Comparison of ENCODE assay signal across 9 cellular contexts in genomic region chr19:43620061-43621001, GRCh38. TPM values are rescaled to one million over a fixed set of nuclear protein-coding genes. Genes with fewer than 3 reads are reported as not detected.
A peak's percentile ranks its signal among the peaks of the same experiment; 100 is the strongest.
DNase-seq lines count a peak whose midpoint lies in the region; ATAC-seq, FAIRE-seq and TF ChIP-seq lines count a peak whose summit lies in the region.
"Had no signal": no experiment of that assay in that cellular context is flagged by ENCODE, and none has a peak within 500 bp of the region (broad histone marks: within the 10 kb centered on the region; RNA-seq: fewer than 3 reads in every experiment).

No MANE protein-coding gene starts in this region.

- no peaks in the 10 kb centered on the region for H3K27me3 Mint-ChIP-seq in H9 (ENCODE audit: low read depth)

- no peak overlapping the region for H2AK5ac ChIP-seq in H9 (ENCODE audit: insufficient read length, low read length)

- H3K18ac ChIP-seq in H9 (ENCODE audit: insufficient read length, low read depth, low read length): peak overlapping the region; percentile 33

- H3K4me1 ChIP-seq in H9 (ENCODE audit: insufficient read depth, low read length): no peaks in the 10 kb centered on the region; the same call in none of the 2 replicates
- H3K4me1 ChIP-seq in endothelial cell of umbilical vein (ENCODE audit: control insufficient read depth, extremely low read depth, insufficient read depth, low read length): peaks cover 12% of the 10 kb centered on the region
- peaks cover 3% of the 10 kb centered on the region for H3K4me1 ChIP-seq in parathyroid adenoma

- H3K23ac ChIP-seq in H9 (ENCODE audit: insufficient read length, low read depth, low read length): no peak overlapping the region

- H2BK12ac ChIP-seq in H9 (ENCODE audit: insufficient read length, low read depth, low read length): no peak overlapping the region

- H3K4me3 ChIP-seq in endothelial cell of umbilical vein (replicated peaks in 1 of 3; ENCODE audit: insufficient read depth in 1 of 3, low read depth in 1 of 3, low read length in 3 of 3): peak overlapping the region in 2 of 3 experiments; percentile 47 to 75
- H3K4me3 ChIP-seq in parathyroid adenoma (ENCODE audit: low read depth, low read length): peak overlapping the region; percentile 80

- no peak for FAIRE-seq in endothelial cell of umbilical vein (lab: Jason Lieb, UNC)
- FAIRE-seq in GM12891 (lab: Jason Lieb, UNC): no peak

- no peak overlapping the region for H2BK120ac ChIP-seq in H9 (ENCODE audit: low read depth, low read length, poor library complexity, severe bottlenecking)

- no peak for ATAC-seq in HG02798 (IDR thresholded peaks at IDR 0.05; ENCODE audit: poor library complexity, unreplicated experiment)

- H3K9me3 ChIP-seq in H9 (ENCODE audit: control insufficient read depth, low read depth, low read length) (no peaks in the 10 kb centered on the region), endothelial cell of umbilical vein (replicated peaks; ENCODE audit: control insufficient read depth, insufficient read depth, low read length) (no peaks in the 10 kb centered on the region), parathyroid adenoma (ENCODE audit: control insufficient read depth, low read length) (no peaks in the 10 kb centered on the region)

- H2BK5ac ChIP-seq in H9 (ENCODE audit: insufficient read length, low read length): no peak overlapping the region

- no peak overlapping the region for H4K8ac ChIP-seq in H9 (replicated peaks; ENCODE audit: insufficient read length, low read depth, low read length)

- H3K79me2 ChIP-seq in H9 (ENCODE audit: insufficient read depth, low read length) (no peaks in the 10 kb centered on the region), endothelial cell of umbilical vein (ENCODE audit: control insufficient read depth, insufficient read depth, low read length) (peaks cover 21% of the 10 kb centered on the region), parathyroid adenoma (peaks cover 8% of the 10 kb centered on the region)

- dilution Hi-C loops in endothelial cell of umbilical vein (cut with MboI; ENCODE audit: extremely low pct_ligation_motif_present, low sequenced_read_pairs): no loop called here

- no peak overlapping the region for H4K5ac ChIP-seq in H9 (ENCODE audit: insufficient read length, low read depth, low read length)

- POLR2A ChIA-PET in endothelial cell of umbilical vein (lab: Charles Lee): no interaction called here

- H3K9ac ChIP-seq in H9 (ENCODE audit: extremely low read depth, insufficient read length, low read length) (peak overlapping the region; percentile 12), endothelial cell of umbilical vein (replicated peaks; ENCODE audit: extremely low read depth, insufficient read depth, low read length) (peak overlapping the region; percentile 95), parathyroid adenoma (no peak overlapping the region)

- peaks cover 9 to 17% (median 9%) of the 10 kb centered on the region in 3 experiments; a peak in 5 of 7 replicates for H3K36me3 Mint-ChIP-seq in H9 (ENCODE audit: insufficient read depth in 1 of 3, low read depth in 3 of 3)

- peaks cover 25 to 37% of the 10 kb centered on the region in 2 experiments for H3K4me1 Mint-ChIP-seq in H9

- H3K56ac ChIP-seq in H9 (ENCODE audit: insufficient read length, low read depth, low read length): peak overlapping the region; percentile 11

- no CpG with 5 or more reads among the region's 23 CpGs for WGBS in H9 (ENCODE audit: extremely low coverage, insufficient read length, low lambda C conversion rate)

- H4K20me1 ChIP-seq in H9 (ENCODE audit: control insufficient read depth, insufficient read depth, insufficient read length): no peaks in the 10 kb centered on the region
- H4K20me1 ChIP-seq in endothelial cell of umbilical vein (replicated peaks; ENCODE audit: control insufficient read depth, extremely low read depth, insufficient read depth, low read length): no peaks in the 10 kb centered on the region

- TF ChIP-seq CTCF in H9 (conservative IDR thresholded peaks at IDR 0.05) (no peak), endothelial cell of umbilical vein (IDR thresholded peaks at IDR 0.05; ENCODE audit: extremely low read depth in 1 of 2, insufficient read depth in 1 of 2, low read depth in 1 of 2, low read length in 2 of 2) (no peak), parathyroid adenoma (IDR thresholded peaks at IDR 0.05) (no peak)

- H3K4me2 ChIP-seq in H9 (ENCODE audit: insufficient read depth, insufficient read length, low read length) (peak overlapping the region; percentile 75), endothelial cell of umbilical vein (ENCODE audit: insufficient read depth, low read length) (peak overlapping the region; percentile 87), parathyroid adenoma (ENCODE audit: low read length) (peak overlapping the region; percentile 98)

- H4K91ac ChIP-seq in H9 (ENCODE audit: insufficient read length, low read depth, low read length): no peak overlapping the region

- peaks cover 14% of the 10 kb centered on the region for H3K23me2 ChIP-seq in H9 (ENCODE audit: insufficient read length, low read depth, low read length, poor library complexity, severe bottlenecking)

- CTCF ChIA-PET in endothelial cell of umbilical vein (lab: Charles Lee): no interaction called here

- H3K27ac ChIP-seq in H9 (ENCODE audit: insufficient read length, low read depth, low read length) (peak overlapping the region; percentile 24), endothelial cell of umbilical vein (ENCODE audit: insufficient read depth, low read depth, low read length) (peak overlapping the region; percentile 88), parathyroid adenoma (peak overlapping the region; percentile 89)

- DNase-seq in H9 (no peak), endothelial cell of umbilical vein (ENCODE audit: low read depth, low spot score) (no peak), retina (no peak), GM12891 (ENCODE audit: insufficient read length, low spot score) (no peak), DMS 273 treated with DMSO at 0.1 percent for 48 hours (lab: John Stamatoyannopoulos, UW) (no peak)
- DNase-seq in activated CD4-positive, alpha-beta T cell treated with anti-CD3 and anti-CD28 coated beads for 24 hours (ENCODE audit: low read depth in 2 of 2): peak; percentile 75 to 83

- no peak overlapping the region for H3K4ac ChIP-seq in H9 (ENCODE audit: low read depth, low read length)

- H3K27ac Mint-ChIP-seq in H9: peak overlapping the region; percentile 99 to 100 (median 100); a peak in 6 of 7 replicates

- H3K9me1 ChIP-seq in endothelial cell of umbilical vein (replicated peaks; ENCODE audit: control insufficient read depth, extremely low read depth, insufficient read depth, low read length): no peaks in the 10 kb centered on the region

- H3T11ph ChIP-seq in H9 (ENCODE audit: low read length): no peak overlapping the region

- H3K79me1 ChIP-seq in H9 (ENCODE audit: insufficient read depth, low read depth, low read length, poor library complexity, severe bottlenecking): no peaks in the 10 kb centered on the region

- no peak overlapping the region for H2BK15ac ChIP-seq in H9 (ENCODE audit: low read depth, low read length)

- no peak overlapping the region for H2AFZ ChIP-seq in H9 (ENCODE audit: low read length)
- H2AFZ ChIP-seq in endothelial cell of umbilical vein (ENCODE audit: low read depth, low read length): peak overlapping the region; percentile 89
- peak overlapping the region; percentile 92 for H2AFZ ChIP-seq in parathyroid adenoma

- H3K36me3 ChIP-seq in endothelial cell of umbilical vein (ENCODE audit: control insufficient read depth in 2 of 2, extremely low read depth in 1 of 2, insufficient read depth in 2 of 2, low read length in 2 of 2) (no peaks in the 10 kb centered on the region), parathyroid adenoma (ENCODE audit: control insufficient read depth, insufficient read depth, low read length) (no peaks in the 10 kb centered on the region)

- no peaks in the 10 kb centered on the region for H3K27me3 ChIP-seq in H9 (ENCODE audit: insufficient read depth, low read length)
- no peaks in the 10 kb centered on the region for H3K27me3 ChIP-seq in endothelial cell of umbilical vein (ENCODE audit: control insufficient read depth in 2 of 2, insufficient read depth in 2 of 2, low read length in 2 of 2)
- no peaks in the 10 kb centered on the region for H3K27me3 ChIP-seq in parathyroid adenoma (ENCODE audit: control insufficient read depth, insufficient read depth, low read length)

- intact Hi-C loops in endothelial cell of umbilical vein (cut with micrococcal nuclease): no loop called here

- H3K9me3 Mint-ChIP-seq in H9: no peaks in the 10 kb centered on the region; a peak in 1 of 5 replicates

- peak overlapping the region; percentile 83 to 87 for H3K4me3 Mint-ChIP-seq in H9

- H2BK20ac ChIP-seq in H9 (ENCODE audit: low read depth, low read length, poor library complexity, severe bottlenecking): no peak overlapping the region

- 0 out of 2 replicates have a peak overlapping the region, but pooled peaks have one; percentile 67 for H3K14ac ChIP-seq in H9 (ENCODE audit: insufficient read depth, low read length)

- TF ChIP-seq POLR2A in endothelial cell of umbilical vein (IDR thresholded peaks at IDR 0.05; ENCODE audit: low read depth, low read length) (no peak), GM12891 (IDR thresholded peaks at IDR 0.05; ENCODE audit: low read depth, low read length) (no peak)

- TSS peak; percentile 57 for BruUV-seq in endothelial cell of umbilical vein (replicated peaks; lab: Mats Ljungman, UMichigan)

RNA-seq across cellular contexts. Expression of gene ZNF428, which starts 0.9 kb away (rescaled TPM):
- total RNA-seq in H9 (2021) (30.3 and 31.3 TPM in 2 replicates), endothelial cell of umbilical vein (51.8 and 56.2 TPM in 2 replicates)
- polyA plus RNA-seq in endothelial cell of umbilical vein: 29.2 and 30.7 TPM in 2 replicates
- polyA plus RNA-seq in endothelial cell of umbilical vein (2011; cell fraction: cytosol; rRNA removed): 36.3 and 53.6 TPM in 2 replicates
- polyA plus RNA-seq in endothelial cell of umbilical vein (2011; cell fraction: nucleus; rRNA removed): 16.4 and 19.4 TPM in 2 replicates
- polyA plus RNA-seq in endothelial cell of umbilical vein (2012): 36.4 and 59.1 TPM in 2 replicates
- 6.9 and 13.4 TPM in 2 replicates for polyA minus RNA-seq in endothelial cell of umbilical vein
- 2.5 TPM for polyA minus RNA-seq in endothelial cell of umbilical vein (2011; cell fraction: cytosol; rRNA and poly(A)+ RNA removed)
- polyA minus RNA-seq in endothelial cell of umbilical vein (2011; cell fraction: nucleus; rRNA and poly(A)+ RNA removed): 5.4 and 7.9 TPM in 2 replicates
- polyA plus RNA-seq in GM12891 (2012; ENCODE audit: low read depth, missing spikeins): 27.6 TPM

RNA-seq across cellular contexts. Expression of gene SRRM5, which starts 8.4 kb away (rescaled TPM):
- 0.44 and 0.70 TPM in 2 replicates for total RNA-seq in H9 (2021)
- 0.27 and 0.32 TPM in 2 replicates for total RNA-seq in endothelial cell of umbilical vein
- 0.13 and 0.17 TPM in 2 replicates for polyA plus RNA-seq in endothelial cell of umbilical vein
- polyA plus RNA-seq in endothelial cell of umbilical vein (2011; cell fraction: cytosol; rRNA removed): 0.08 and 0.13 TPM in 2 replicates
- 0.76 and 0.88 TPM in 2 replicates for polyA plus RNA-seq in endothelial cell of umbilical vein (2011; cell fraction: nucleus; rRNA removed)
- polyA plus RNA-seq in endothelial cell of umbilical vein (2012): 0.20 and 0.37 TPM in 2 replicates
- polyA minus RNA-seq in endothelial cell of umbilical vein: 0.15 and 0.22 TPM in 2 replicates
- polyA minus RNA-seq in endothelial cell of umbilical vein (2011; cell fraction: cytosol; rRNA and poly(A)+ RNA removed): not detected
- polyA minus RNA-seq in endothelial cell of umbilical vein (2011; cell fraction: nucleus; rRNA and poly(A)+ RNA removed): 0.29 and 0.34 TPM in 2 replicates
- polyA plus RNA-seq in GM12891 (2012; ENCODE audit: low read depth, missing spikeins): 0.14 TPM
- total RNA-seq: SK-MEL-5 had no signal

RNA-seq across cellular contexts. Expression of gene CADM4, which starts 19.3 kb away (rescaled TPM):
- total RNA-seq in H9 (2021) (10.2 and 12.5 TPM in 2 replicates), endothelial cell of umbilical vein (6.7 and 7.5 TPM in 2 replicates)
- 5.0 and 7.7 TPM in 2 replicates for polyA plus RNA-seq in endothelial cell of umbilical vein
- 4.3 and 6.2 TPM in 2 replicates for polyA plus RNA-seq in endothelial cell of umbilical vein (2011; cell fraction: cytosol; rRNA removed)
- 1.9 and 2.5 TPM in 2 replicates for polyA plus RNA-seq in endothelial cell of umbilical vein (2011; cell fraction: nucleus; rRNA removed)
- 4.9 and 10.7 TPM in 2 replicates for polyA plus RNA-seq in endothelial cell of umbilical vein (2012)
- 3.6 and 4.3 TPM in 2 replicates for polyA minus RNA-seq in endothelial cell of umbilical vein
- not detected for polyA minus RNA-seq in endothelial cell of umbilical vein (2011; cell fraction: cytosol; rRNA and poly(A)+ RNA removed)
- polyA minus RNA-seq in endothelial cell of umbilical vein (2011; cell fraction: nucleus; rRNA and poly(A)+ RNA removed): 0.19 and 0.63 TPM in 2 replicates
- 0.28 TPM for polyA plus RNA-seq in GM12891 (2012; ENCODE audit: low read depth, missing spikeins)

RNA-seq across cellular contexts. Expression of gene ZNF576, which starts 23.9 kb away (rescaled TPM):
- total RNA-seq in H9 (2021) (16.3 and 19.7 TPM in 2 replicates), endothelial cell of umbilical vein (19.5 and 20.3 TPM in 2 replicates)
- 27.7 and 38.3 TPM in 2 replicates for polyA plus RNA-seq in endothelial cell of umbilical vein
- polyA plus RNA-seq in endothelial cell of umbilical vein (2011; cell fraction: cytosol; rRNA removed): 15.7 and 19.2 TPM in 2 replicates
- 6.8 and 7.3 TPM in 2 replicates for polyA plus RNA-seq in endothelial cell of umbilical vein (2011; cell fraction: nucleus; rRNA removed)
- polyA plus RNA-seq in endothelial cell of umbilical vein (2012): 14.8 and 16.0 TPM in 2 replicates
- polyA minus RNA-seq in endothelial cell of umbilical vein: 6.9 and 8.5 TPM in 2 replicates
- 5.0 TPM for polyA minus RNA-seq in endothelial cell of umbilical vein (2011; cell fraction: cytosol; rRNA and poly(A)+ RNA removed)
- polyA minus RNA-seq in endothelial cell of umbilical vein (2011; cell fraction: nucleus; rRNA and poly(A)+ RNA removed): 6.8 and 9.3 TPM in 2 replicates
- polyA plus RNA-seq in GM12891 (2012; ENCODE audit: low read depth, missing spikeins): 6.5 TPM

RNA-seq across cellular contexts. Expression of gene IRGQ, which starts 24.4 kb away (rescaled TPM):
- total RNA-seq in H9 (2021): 24.1 and 25.4 TPM in 2 replicates
- total RNA-seq in endothelial cell of umbilical vein: 33.2 and 34.1 TPM in 2 replicates
- polyA plus RNA-seq in endothelial cell of umbilical vein: 15.8 and 16.0 TPM in 2 replicates
- 14.4 and 14.7 TPM in 2 replicates for polyA plus RNA-seq in endothelial cell of umbilical vein (2011; cell fraction: cytosol; rRNA removed)
- 15.9 and 18.4 TPM in 2 replicates for polyA plus RNA-seq in endothelial cell of umbilical vein (2011; cell fraction: nucleus; rRNA removed)
- 6.1 and 6.9 TPM in 2 replicates for polyA plus RNA-seq in endothelial cell of umbilical vein (2012)
- polyA minus RNA-seq in endothelial cell of umbilical vein: 33.0 and 35.5 TPM in 2 replicates
- polyA minus RNA-seq in endothelial cell of umbilical vein (2011; cell fraction: cytosol; rRNA and poly(A)+ RNA removed): 5.2 TPM
- 9.2 and 11.1 TPM in 2 replicates for polyA minus RNA-seq in endothelial cell of umbilical vein (2011; cell fraction: nucleus; rRNA and poly(A)+ RNA removed)
- polyA plus RNA-seq in GM12891 (2012; ENCODE audit: low read depth, missing spikeins): 2.5 TPM

Comparison
In these comparisons a context has a peak if more than half of its experiments do, and no peak if none do; other contexts are left out.
1. DNase-seq: peak in activated CD4-positive, alpha-beta T cell treated with anti-CD3 and anti-CD28 coated beads for 24 hours (2 of 2); none in H9 (single experiment), endothelial cell of umbilical vein (single experiment), retina (single experiment), GM12891 (single experiment) and DMS 273 treated with DMSO at 0.1 percent for 48 hours (single experiment).
2. H3K27ac ChIP-seq: peak in every context shown above with its lines; median percentile 89 in parathyroid adenoma; 88 in endothelial cell of umbilical vein; 24 in H9.
3. Peak in every context shown above with its lines, with median percentiles within 50 percentile points of each other: H3K4me2 ChIP-seq.